13 cellular contexts compared by ENCODE assay signal in the genomic region with DNA sequence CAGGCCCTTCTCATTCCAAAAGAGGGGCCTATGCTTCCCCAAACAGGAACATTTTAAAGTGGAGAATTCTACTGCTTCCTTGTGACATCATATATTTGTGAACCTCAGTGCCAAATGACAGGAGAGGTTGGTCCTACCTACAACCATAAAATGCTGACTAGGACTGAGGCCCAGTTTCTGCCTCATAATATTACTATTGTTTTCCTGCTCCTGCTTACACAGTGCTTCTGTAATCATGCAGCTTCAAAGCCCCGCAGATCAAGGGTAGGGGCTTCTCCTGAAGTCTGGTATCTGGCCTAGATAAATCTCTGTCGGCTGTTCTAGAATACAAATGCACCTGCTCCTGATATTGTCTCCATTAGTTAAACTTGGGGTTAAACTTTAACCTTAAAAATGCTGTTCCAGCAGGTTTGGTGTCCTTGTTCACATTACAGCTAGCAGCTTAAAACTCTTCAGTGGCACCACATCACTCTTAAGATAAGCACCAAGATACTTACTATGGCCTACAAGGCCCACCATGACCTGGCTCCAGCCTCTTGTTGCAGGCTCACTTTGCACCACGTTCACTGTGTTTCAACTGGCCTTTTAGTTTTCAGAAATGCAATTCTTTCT.
"Had no signal": no experiment of that assay in that cellular context is flagged by ENCODE, and none has a peak within 500 bp of the region (broad histone marks: within the 10 kb centered on the region; RNA-seq: fewer than 3 reads in every experiment).

No MANE protein-coding gene starts in this region.

- H3K27ac Mint-ChIP-seq: activated B cell treated with CpG ODN at 0.5 μM for 24 hours; activated T-helper 2 cell treated with anti-CD3 and anti-CD28 coated beads, Interferon-gamma antibody, Interleukin-2, Interleukin-4, amounts not matched to agents 10 μg/mL and 5 μg/mL and 100 μg/mL, durations not matched to agents 14 hours and 24 hours and 36 hours; effector memory CD8-positive, alpha-beta T cell; T-helper 1 cell treated with Interleukin-12 subunit alpha and Interleukin-12 subunit beta and Interleukin-4 antibody, amounts not matched to agents 30 μg/mL and 1 μg/mL, for 36 hours had no signal

- H3K27me3 Mint-ChIP-seq: activated B cell treated with CpG ODN at 0.5 μM for 24 hours; central memory CD8-positive, alpha-beta T cell; effector memory CD8-positive, alpha-beta T cell had no signal

- H3K4me1 ChIP-seq: adrenal gland, right atrium auricular region, thyroid gland had no signal

- H3K4me1 Mint-ChIP-seq: activated B cell treated with CpG ODN at 0.5 μM for 24 hours; central memory CD8-positive, alpha-beta T cell had no signal

- H3K4me3 Mint-ChIP-seq: activated B cell treated with CpG ODN at 0.5 μM for 24 hours; central memory CD8-positive, alpha-beta T cell; effector memory CD8-positive, alpha-beta T cell; T-helper 1 cell treated with Interleukin-12 subunit alpha and Interleukin-12 subunit beta and Interleukin-4 antibody, amounts not matched to agents 30 μg/mL and 1 μg/mL, for 36 hours had no signal

- ATAC-seq: effector memory CD8-positive, alpha-beta T cell had no signal

- H3K9me3 ChIP-seq: adrenal gland, right atrium auricular region, thyroid gland had no signal

- H3K9me3 Mint-ChIP-seq: activated B cell treated with CpG ODN at 0.5 μM for 24 hours; activated T-helper 2 cell treated with anti-CD3 and anti-CD28 coated beads, Interferon-gamma antibody, Interleukin-2, Interleukin-4, amounts not matched to agents 10 μg/mL and 5 μg/mL and 100 μg/mL, durations not matched to agents 14 hours and 24 hours and 36 hours; T-helper 1 cell treated with Interleukin-12 subunit alpha and Interleukin-12 subunit beta and Interleukin-4 antibody, amounts not matched to agents 30 μg/mL and 1 μg/mL, for 36 hours had no signal

- H3K36me3 ChIP-seq: adrenal gland, right atrium auricular region, thyroid gland had no signal

- H3K27me3 ChIP-seq: adrenal gland, right atrium auricular region, thyroid gland had no signal

- H3K27ac ChIP-seq: adrenal gland, right atrium auricular region, thyroid gland had no signal

- H3K4me3 ChIP-seq: adrenal gland, right atrium auricular region, smooth muscle cell, thyroid gland had no signal

- DNase-seq: activated B cell treated with CpG ODN at 0.5 μM for 24 hours; activated CD4-positive, alpha-beta T cell treated with anti-CD3 and anti-CD28 coated beads, Interleukin-2, amount 50 U/mL, for 1 hour; activated naive CD4-positive, alpha-beta T cell treated with anti-CD3 and anti-CD28 coated beads, Interleukin-2, amount 50 U/mL, for 16 hours; adrenal gland; effector memory CD8-positive, alpha-beta T cell; kidney glomerular epithelial cell; mesenchymal stem cell; thyroid gland had no signal
